Comparison of ENCODE assay signal across 16 cellular contexts in the genomic region with DNA sequence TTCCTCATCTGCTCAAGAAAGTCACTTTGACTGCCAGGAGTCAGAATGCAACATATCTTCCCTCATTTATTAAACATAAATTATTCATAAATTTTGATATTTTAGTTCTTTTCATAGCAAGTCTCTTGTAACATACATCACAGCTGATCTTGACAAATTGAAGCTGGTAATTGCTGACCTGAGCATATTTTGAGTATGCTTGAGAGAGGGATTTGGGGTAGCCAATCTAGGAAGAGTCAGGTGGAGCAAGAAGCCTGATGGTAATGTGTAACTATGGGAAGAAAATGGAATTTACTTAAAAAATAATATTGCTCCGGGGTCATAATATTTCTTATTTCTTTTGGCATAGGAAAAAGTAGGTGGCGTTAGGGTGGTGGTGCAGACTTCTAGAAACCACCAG. TPM values are rescaled to one million over a fixed set of nuclear protein-coding genes. Genes with fewer than 3 reads are reported as not detected.
DNase-seq lines count a peak whose midpoint lies in the region; ATAC-seq and TF ChIP-seq lines count a peak whose summit lies in the region.
"Had no signal": no experiment of that assay in that cellular context is flagged by ENCODE, and none has a peak within 500 bp of the region (broad histone marks: within the 10 kb centered on the region; RNA-seq: fewer than 3 reads in every experiment).

No MANE protein-coding gene starts in this region.

- H3K4me1 Mint-ChIP-seq in activated T-helper 2 cell treated with anti-CD3 and anti-CD28 coated beads, Interferon-gamma antibody, Interleukin-2, Interleukin-4, amounts not matched to agents 10 μg/mL and 5 μg/mL and 100 μg/mL, durations not matched to agents 14 hours and 24 hours and 36 hours (ENCODE audit: low read depth) = peaks cover 6% of the 10 kb centered on the region

- H3K9me3 ChIP-seq in PC-3 (ENCODE audit: low read length) = no peaks in the 10 kb centered on the region
- H3K9me3 ChIP-seq in hepatocyte (ENCODE audit: low read depth) = no peaks in the 10 kb centered on the region
- no peaks in the 10 kb centered on the region for H3K9me3 ChIP-seq in sigmoid colon
- no peaks in the 10 kb centered on the region for H3K9me3 ChIP-seq in uterus

- ATAC-seq in PC-3 (no peak), foreskin keratinocyte (no peak)

- H3K27me3 Mint-ChIP-seq in activated T-helper 2 cell treated with anti-CD3 and anti-CD28 coated beads, Interferon-gamma antibody, Interleukin-2, Interleukin-4, amounts not matched to agents 10 μg/mL and 5 μg/mL and 100 μg/mL, durations not matched to agents 14 hours and 24 hours and 36 hours (ENCODE audit: low read depth) = peaks cover 20% of the 10 kb centered on the region

- H4K20me1 ChIP-seq in PC-3 (ENCODE audit: low read length) (no peaks in the 10 kb centered on the region), hepatocyte (ENCODE audit: insufficient read depth, poor library complexity, severe bottlenecking) (no peaks in the 10 kb centered on the region)

- CTCF ChIA-PET in PC-3 (lab: Charles Lee) = interaction anchor here (1.5 kb wide), 1 partner anchor 107 kb away, joined by 4 read pairs; no protein-coding TSS in a partner anchor

- TF ChIP-seq POLR2A in sigmoid colon (IDR thresholded peaks at IDR 0.05) = no peak
- no peak for TF ChIP-seq POLR2A in uterus (IDR thresholded peaks at IDR 0.05)

- H3K4me1 ChIP-seq in PC-3 (ENCODE audit: insufficient read depth, low read length) (peaks cover 39% of the 10 kb centered on the region), hepatocyte (ENCODE audit: insufficient read depth) (peaks cover 16% of the 10 kb centered on the region), sigmoid colon (peaks cover 0 to 87% (median 76%) of the 10 kb centered on the region in 4 donors), uterus (peaks cover 0 to 13% of the 10 kb centered on the region in 2 donors), foreskin keratinocyte (peaks cover 4% of the 10 kb centered on the region)

- no peaks in the 10 kb centered on the region for H3K9me3 Mint-ChIP-seq in activated T-helper 2 cell treated with anti-CD3 and anti-CD28 coated beads, Interferon-gamma antibody, Interleukin-2, Interleukin-4, amounts not matched to agents 10 μg/mL and 5 μg/mL and 100 μg/mL, durations not matched to agents 14 hours and 24 hours and 36 hours
- H3K9me3 Mint-ChIP-seq: CD4-positive, alpha-beta T cell had no signal

- no peak overlapping the region for H3K4me3 Mint-ChIP-seq in activated T-helper 2 cell treated with anti-CD3 and anti-CD28 coated beads, Interferon-gamma antibody, Interleukin-2, Interleukin-4, amounts not matched to agents 10 μg/mL and 5 μg/mL and 100 μg/mL, durations not matched to agents 14 hours and 24 hours and 36 hours (ENCODE audit: low read depth)
- H3K4me3 Mint-ChIP-seq: B cell; CD4-positive, alpha-beta T cell had no signal

- DNase-seq in PC-3 = no peak
- DNase-seq in hepatocyte (ENCODE audit: low spot score) = no peak
- no peak for DNase-seq in sigmoid colon
- DNase-seq in uterus = no peak
- no peak for DNase-seq in activated T-helper 2 cell treated with anti-CD3 and anti-CD28 coated beads, Interferon-gamma antibody, Interleukin-2, Interleukin-4, amounts not matched to agents 10 μg/mL and 5 μg/mL and 100 μg/mL, durations not matched to agents 14 hours and 24 hours and 36 hours (ENCODE audit: low spot score)
- no peak for DNase-seq in D341Med (ENCODE audit: low spot score)
- DNase-seq in foreskin keratinocyte = no peak
- DNase-seq: CD4-positive, alpha-beta T cell; DMS79 treated with DMSO at 0.1 percent for 48 hours; HCEC 1CT; MV-4-11; NCI-H1417 treated with DMSO at 0.1 percent for 48 hours; NCI-H1930; NCI-H748 treated with DMSO at 0.1 percent for 48 hours had no signal

- no peak for TF ChIP-seq EP300 in sigmoid colon (IDR thresholded peaks at IDR 0.05)

- H3K9me2 ChIP-seq in PC-3 (replicated peaks; ENCODE audit: low read length) (no peaks in the 10 kb centered on the region), hepatocyte (replicated peaks; ENCODE audit: insufficient read depth) (no peaks in the 10 kb centered on the region)

- intact Hi-C loops in PC-3 (cut with micrococcal nuclease) (no loop called here), sigmoid colon (cut with DNase I) (no loop called here), uterus (cut with DNase I; ENCODE audit: low total_unique reads) (no loop called here)
- intact Hi-C loops in activated T-helper 2 cell treated with anti-CD3 and anti-CD28 coated beads, Interferon-gamma antibody, Interleukin-2, Interleukin-4, amounts not matched to agents 10 μg/mL and 5 μg/mL and 100 μg/mL, durations not matched to agents 14 hours and 24 hours and 36 hours (cut with micrococcal nuclease) = no loop called here

- no peak overlapping the region for H3K4me3 ChIP-seq in PC-3 (ENCODE audit: low read length)
- H3K4me3 ChIP-seq in hepatocyte = no peak overlapping the region
- H3K4me3 ChIP-seq in sigmoid colon = no peak overlapping the region
- no peak overlapping the region for H3K4me3 ChIP-seq in uterus
- H3K4me3 ChIP-seq: SK-N-MC had no signal

- no peak for TF ChIP-seq CTCF in PC-3 (conservative IDR thresholded peaks at IDR 0.05; ENCODE audit: low read depth, low read length)
- TF ChIP-seq CTCF in hepatocyte (IDR thresholded peaks at IDR 0.05; ENCODE audit: poor library complexity) = no peak
- no peak for TF ChIP-seq CTCF in sigmoid colon (IDR thresholded peaks at IDR 0.05)
- no peak for TF ChIP-seq CTCF in uterus (IDR thresholded peaks at IDR 0.05)
- no peak for TF ChIP-seq CTCF in foreskin keratinocyte (conservative IDR thresholded peaks at IDR 0.05)

- H3K4me2 ChIP-seq in PC-3 (ENCODE audit: low read length) (peak overlapping the region; percentile 73), hepatocyte (no peak overlapping the region)

- H3K27me3 ChIP-seq in PC-3 (ENCODE audit: low read length) (no peaks in the 10 kb centered on the region), hepatocyte (no peaks in the 10 kb centered on the region), sigmoid colon (no peaks in the 10 kb centered on the region), uterus (no peaks in the 10 kb centered on the region), foreskin keratinocyte (no peaks in the 10 kb centered on the region)

- POLR2A ChIA-PET in PC-3 (lab: Charles Lee; ENCODE audit: unreplicated experiment) = interaction anchor here (0.5 kb wide), 1 partner anchor 50 kb away, joined by 3 read pairs; no protein-coding TSS in a partner anchor

- BruUV-seq in PC-3 (replicated peaks; lab: Mats Ljungman, UMichigan) = no TSS peak

- WGBS in hepatocyte (ENCODE audit: low lambda C conversion rate, missing lambda C conversion rate) = 98% methylated on average over 2 of the region's 2 CpGs
- WGBS in sigmoid colon, 2 donors = 93 to 96% methylated on average over 2 of the region's 2 CpGs

- H3F3A ChIP-seq in PC-3 (ENCODE audit: low read length, unreplicated experiment) = no peaks in the 10 kb centered on the region

- H3K27ac Mint-ChIP-seq in activated T-helper 2 cell treated with anti-CD3 and anti-CD28 coated beads, Interferon-gamma antibody, Interleukin-2, Interleukin-4, amounts not matched to agents 10 μg/mL and 5 μg/mL and 100 μg/mL, durations not matched to agents 14 hours and 24 hours and 36 hours = no peak overlapping the region
- H3K27ac Mint-ChIP-seq: B cell; CD4-positive, alpha-beta T cell had no signal

- H3K79me2 ChIP-seq in PC-3 (ENCODE audit: low read length) = no peaks in the 10 kb centered on the region
- peaks cover 37% of the 10 kb centered on the region for H3K79me2 ChIP-seq in hepatocyte

- H3K36me3 ChIP-seq in PC-3 (ENCODE audit: low read depth, low read length) (no peaks in the 10 kb centered on the region), hepatocyte (replicated peaks; ENCODE audit: insufficient read depth, low read depth) (no peaks in the 10 kb centered on the region), sigmoid colon (no peaks in the 10 kb centered on the region), uterus (no peaks in the 10 kb centered on the region)

- H3K36me3 Mint-ChIP-seq in activated T-helper 2 cell treated with anti-CD3 and anti-CD28 coated beads, Interferon-gamma antibody, Interleukin-2, Interleukin-4, amounts not matched to agents 10 μg/mL and 5 μg/mL and 100 μg/mL, durations not matched to agents 14 hours and 24 hours and 36 hours (ENCODE audit: low read depth) = no peaks in the 10 kb centered on the region

- peak overlapping the region; percentile 81 for H3K27ac ChIP-seq in PC-3 (ENCODE audit: low read length)
- H3K27ac ChIP-seq in hepatocyte = peak overlapping the region; percentile 35
- peak overlapping the region in 3 of 4 donors; percentile 86 to 95 (median 89) for H3K27ac ChIP-seq in sigmoid colon
- peak overlapping the region; percentile 81 to 92 for H3K27ac ChIP-seq in uterus
- H3K27ac ChIP-seq in foreskin keratinocyte = no peak overlapping the region
- H3K27ac ChIP-seq: SK-N-MC had no signal

- no peak overlapping the region for H2AFZ ChIP-seq in PC-3 (ENCODE audit: low read length)
- H2AFZ ChIP-seq in hepatocyte = no peak overlapping the region

- no peak overlapping the region for H3K9ac ChIP-seq in PC-3 (ENCODE audit: low read length)

RNA-seq across cellular contexts. Expression of gene CPED1, which starts 12.7 kb away (rescaled TPM):
- total RNA-seq in PC-3 (2014; rRNA removed) (1.8 and 2.2 TPM in 2 replicates), hepatocyte (29.4 and 30.5 TPM in 2 replicates), sigmoid colon (100 to 1,000 TPM in 1 of 4 donors, 10 to 100 TPM in 3; 79.6 to 120 (median 89.3) TPM), uterus (100 to 1,000 TPM in 1 of 4 donors, 10 to 100 TPM in 3; 47.4 to 194 (median 59.2) TPM), foreskin keratinocyte (1.3 and 3.6 TPM in 2 replicates)
- polyA plus RNA-seq in hepatocyte (8.1 and 10.1 TPM in 2 replicates), sigmoid colon (1 to 10 TPM; 1.2 to 2.2 (median 1.8) TPM), foreskin keratinocyte (0.57 and 0.76 TPM in 2 replicates)
- total RNA-seq in activated T-helper 2 cell treated with anti-CD3 and anti-CD28 coated beads, Interferon-gamma antibody, Interleukin-2, Interleukin-4, amounts not matched to agents 10 μg/mL and 5 μg/mL and 100 μg/mL, durations not matched to agents 14 hours and 24 hours and 36 hours = not detected in 2 replicates

RNA-seq across cellular contexts. Expression of gene ING3, which starts 50.7 kb away (rescaled TPM):
- 12.4 and 12.8 TPM in 2 replicates for total RNA-seq in PC-3 (2014; rRNA removed)
- 21.0 and 29.6 TPM in 2 replicates for total RNA-seq in hepatocyte
- 14.1 and 17.6 TPM in 2 replicates for polyA plus RNA-seq in hepatocyte
- 10 to 100 TPM; 16.6 to 33.1 (median 25.4) TPM for total RNA-seq in sigmoid colon
- polyA plus RNA-seq in sigmoid colon = 10 to 100 TPM in 2 of 3 donors, 1 to 10 TPM in 1; 9.6 to 11.8 (median 10.9) TPM
- total RNA-seq in uterus = 10 to 100 TPM; 16.4 to 37.7 (median 21.3) TPM
- total RNA-seq in activated T-helper 2 cell treated with anti-CD3 and anti-CD28 coated beads, Interferon-gamma antibody, Interleukin-2, Interleukin-4, amounts not matched to agents 10 μg/mL and 5 μg/mL and 100 μg/mL, durations not matched to agents 14 hours and 24 hours and 36 hours = 22.6 and 22.9 TPM in 2 replicates
- 9.9 and 10.7 TPM in 2 replicates for total RNA-seq in foreskin keratinocyte
- polyA plus RNA-seq in foreskin keratinocyte = 4.8 and 5.5 TPM in 2 replicates
